Comparison of ENCODE assay signal across 8 cellular contexts in genomic region chr3:47324278-47324865, GRCh38. TPM values are rescaled to one million over a fixed set of nuclear protein-coding genes. Genes with fewer than 3 reads are reported as not detected.
DNase-seq lines count a peak whose midpoint lies in the region; ATAC-seq, FAIRE-seq and TF ChIP-seq lines count a peak whose summit lies in the region.

No MANE protein-coding gene starts in this region.

- TF ChIP-seq CTCF in GM12873 (IDR thresholded peaks at IDR 0.05; ENCODE audit: insufficient read depth, low read depth, low read length, missing control alignments) (peak; percentile 77), lower lobe of right lung (IDR thresholded peaks at IDR 0.05) (peak; percentile 73)

- DNase-seq in NCI-H345 (lab: John Stamatoyannopoulos, UW) (peak; percentile 31), lower lobe of right lung (no peak)
- DNase-seq in activated CD4-positive, alpha-beta T cell treated with anti-CD3 and anti-CD28 coated beads, Interleukin-2, amount 10 ng/mL, durations not matched to agents 7 days and 5 days, result peak; percentile 67
- peak; percentile 41 for DNase-seq in effector CD4-positive, alpha-beta T cell
- DNase-seq in stimulated activated CD8-positive, alpha-beta memory T cell treated with anti-CD3 and anti-CD28 coated beads, Interleukin-4, amount 100 ng/mL, for 1 hour (ENCODE audit: low read depth in 2 of 2, low spot score in 1 of 2), result peak; percentile 5 to 6

- no peaks in the 10 kb centered on the region for H3K9me3 Mint-ChIP-seq in activated CD4-positive, alpha-beta T cell treated with anti-CD3 and anti-CD28 coated beads, Interleukin-2, amount 10 ng/mL, durations not matched to agents 7 days and 5 days

- no peaks in the 10 kb centered on the region for H3K27me3 ChIP-seq in lower lobe of right lung (ENCODE audit: low read depth)

- H3K9me3 ChIP-seq in lower lobe of right lung, result no peaks in the 10 kb centered on the region

- peaks cover 6% of the 10 kb centered on the region for H3K4me1 Mint-ChIP-seq in activated CD4-positive, alpha-beta T cell treated with anti-CD3 and anti-CD28 coated beads, Interleukin-2, amount 10 ng/mL, durations not matched to agents 7 days and 5 days

- peaks cover 80% of the 10 kb centered on the region for H3K36me3 ChIP-seq in lower lobe of right lung

- no peak overlapping the region for H3K4me3 ChIP-seq in lower lobe of right lung

- no peak overlapping the region for H3K4me3 Mint-ChIP-seq in activated CD4-positive, alpha-beta T cell treated with anti-CD3 and anti-CD28 coated beads, Interleukin-2, amount 10 ng/mL, durations not matched to agents 7 days and 5 days

- CTCF ChIA-PET in activated CD4-positive, alpha-beta T cell treated with anti-CD3 and anti-CD28 coated beads, Interleukin-2, amount 10 ng/mL, durations not matched to agents 7 days and 5 days (lab: Charles Lee), result interaction anchor here (0.5 to 2.5 kb wide), 15 partner anchors 8 to 526 kb away, joined by 3 to 9 read pairs (median 4); partner anchors contain the start of gene SETD2

- H3K4me1 ChIP-seq in lower lobe of right lung, result no peaks in the 10 kb centered on the region

- no peaks in the 10 kb centered on the region for H3K27me3 Mint-ChIP-seq in activated CD4-positive, alpha-beta T cell treated with anti-CD3 and anti-CD28 coated beads, Interleukin-2, amount 10 ng/mL, durations not matched to agents 7 days and 5 days

- POLR2A ChIA-PET in activated CD4-positive, alpha-beta T cell treated with anti-CD3 and anti-CD28 coated beads, Interleukin-2, amount 10 ng/mL, durations not matched to agents 7 days and 5 days (lab: Charles Lee), result no interaction called here

- peak overlapping the region; percentile 41 for H3K27ac Mint-ChIP-seq in activated CD4-positive, alpha-beta T cell treated with anti-CD3 and anti-CD28 coated beads, Interleukin-2, amount 10 ng/mL, durations not matched to agents 7 days and 5 days

- no peak overlapping the region for H3K27ac ChIP-seq in lower lobe of right lung

- intact Hi-C loops in lower lobe of right lung (cut with DNase I), result no loop called here

- FAIRE-seq in A204.1 (lab: Jason Lieb, UNC), result peak; percentile 52

- peaks cover 17% of the 10 kb centered on the region for H3K36me3 Mint-ChIP-seq in activated CD4-positive, alpha-beta T cell treated with anti-CD3 and anti-CD28 coated beads, Interleukin-2, amount 10 ng/mL, durations not matched to agents 7 days and 5 days (ENCODE audit: low read depth)

- peak; percentile 83 to 90 for ATAC-seq in lower lobe of right lung
- ATAC-seq in GM19035 (IDR thresholded peaks at IDR 0.05; ENCODE audit: unreplicated experiment), result no peak

RNA-seq across cellular contexts. Expression of gene KLHL18, which starts 41.6 kb away (rescaled TPM):
- total RNA-seq in activated CD4-positive, alpha-beta T cell treated with anti-CD3 and anti-CD28 coated beads, Interleukin-2, amount 10 ng/mL, durations not matched to agents 7 days and 5 days, result 10 to 100 TPM; 21.4 to 24.8 TPM
- total RNA-seq in lower lobe of right lung, result 30.2 TPM

RNA-seq across cellular contexts. Expression of gene KIF9, which starts 41.8 kb away (rescaled TPM):
- 1 to 10 TPM; 3.6 to 3.9 TPM for total RNA-seq in activated CD4-positive, alpha-beta T cell treated with anti-CD3 and anti-CD28 coated beads, Interleukin-2, amount 10 ng/mL, durations not matched to agents 7 days and 5 days
- 8.7 TPM for total RNA-seq in lower lobe of right lung

RNA-seq across cellular contexts. Expression of gene PTPN23, which starts 56.4 kb away (rescaled TPM):
- 10 to 100 TPM; 27.4 to 34.9 TPM for total RNA-seq in activated CD4-positive, alpha-beta T cell treated with anti-CD3 and anti-CD28 coated beads, Interleukin-2, amount 10 ng/mL, durations not matched to agents 7 days and 5 days
- total RNA-seq in lower lobe of right lung, result 40.4 TPM
